ENCODE assay signal across 13 cellular contexts in genomic region chr10:79516806-79517205, GRCh38. TPM values are rescaled to one million over a fixed set of nuclear protein-coding genes. Genes with fewer than 3 reads are reported as not detected.
A peak's percentile ranks its signal among the peaks of the same experiment; 100 is the strongest.
DNase-seq lines count a peak whose midpoint lies in the region; ATAC-seq and TF ChIP-seq lines count a peak whose summit lies in the region.
"Not testable (repeated sequence)": the region's sequence is repeated elsewhere in the genome, so short reads cannot be mapped to it uniquely, and the experiment has no call there.
"Had no signal": no experiment of that assay in that cellular context is flagged by ENCODE, and none has a peak within 500 bp of the region (broad histone marks: within the 10 kb centered on the region; RNA-seq: fewer than 3 reads in every experiment).

No MANE protein-coding gene starts in this region.

- ATAC-seq in upper lobe of right lung, result peak; percentile 28

- H3K4me2 ChIP-seq in mesenchymal stem cell (ENCODE audit: low read length, poor library complexity, severe bottlenecking), result not testable (repeated sequence)

- H3K18ac ChIP-seq in mesenchymal stem cell (ENCODE audit: low read depth in 1 of 2, low read length in 2 of 2), result not testable (repeated sequence)

- H3K27me3 ChIP-seq in H7 (ENCODE audit: control insufficient read depth, insufficient read depth, low read length); mesenchymal stem cell (ENCODE audit: control insufficient read depth in 1 of 2, insufficient read depth in 1 of 2, low read length in 2 of 2); upper lobe of right lung: not testable (repeated sequence)

- intact Hi-C loops in upper lobe of right lung (cut with DNase I), result not testable (repeated sequence)

- H4K91ac ChIP-seq in mesenchymal stem cell (ENCODE audit: low read length), result not testable (repeated sequence)

- H3K79me1 ChIP-seq in mesenchymal stem cell (replicated peaks; ENCODE audit: low read length, poor library complexity, severe bottlenecking), result not testable (repeated sequence)

- not testable (repeated sequence) for H2AFZ ChIP-seq in mesenchymal stem cell (ENCODE audit: low read depth, low read length)

- H2BK120ac ChIP-seq in mesenchymal stem cell (ENCODE audit: low read depth, low read length), result not testable (repeated sequence)

- in situ Hi-C loops in SK-MEL-5 (cut with HindIII; ENCODE audit: low pct_unique_long_range_greater_than_20kb, low sequenced_read_pairs), result not testable (repeated sequence)

- H3K14ac ChIP-seq in mesenchymal stem cell (ENCODE audit: low read length in 2 of 2), result not testable (repeated sequence)

- not testable (repeated sequence) for H3K36me3 ChIP-seq in H7 (replicated peaks; ENCODE audit: control insufficient read depth, insufficient read depth, low read length); mesenchymal stem cell (ENCODE audit: control insufficient read depth in 1 of 2, insufficient read depth in 2 of 2, low read depth in 1 of 2, low read length in 2 of 2); upper lobe of right lung

- H4K8ac ChIP-seq in mesenchymal stem cell (ENCODE audit: low read length), result not testable (repeated sequence)

- H3K23ac ChIP-seq in mesenchymal stem cell (ENCODE audit: low read length in 2 of 2), result not testable (repeated sequence)

- H2BK15ac ChIP-seq in mesenchymal stem cell (ENCODE audit: low read depth, poor library complexity, severe bottlenecking), result not testable (repeated sequence)

- TF ChIP-seq CTCF in upper lobe of right lung (IDR thresholded peaks at IDR 0.05), result not testable (repeated sequence)

- H2AK5ac ChIP-seq in mesenchymal stem cell (ENCODE audit: low read length, severe bottlenecking), result not testable (repeated sequence)

- H3K9me3 ChIP-seq in mesenchymal stem cell (ENCODE audit: control insufficient read depth, low read length); upper lobe of right lung: not testable (repeated sequence)

- not testable (repeated sequence) for H3K4me3 ChIP-seq in H7 (ENCODE audit: insufficient read depth, low read depth, low read length); mesenchymal stem cell (ENCODE audit: insufficient read depth in 1 of 2, low read depth in 1 of 2, low read length in 2 of 2); upper lobe of right lung

- H2BK12ac ChIP-seq in mesenchymal stem cell (ENCODE audit: low read length in 2 of 2), result not testable (repeated sequence)

- H3K27ac ChIP-seq in mesenchymal stem cell (ENCODE audit: low read length, poor library complexity, severe bottlenecking); upper lobe of right lung: not testable (repeated sequence)

- not testable (repeated sequence) for H3K4ac ChIP-seq in mesenchymal stem cell (ENCODE audit: low read depth in 1 of 2, low read length in 2 of 2)

- WGBS in mesenchymal stem cell, result 38% methylated on average over 2 of the region's 2 CpGs

- DNase-seq in Ammon's horn (ENCODE audit: low spot score), result peak; percentile 14
- peak; percentile 0 for DNase-seq in H7
- DNase-seq in NCI-H2171 treated with DMSO at 0.1 percent for 48 hours (lab: John Stamatoyannopoulos, UW), result peak; percentile 28
- DNase-seq in SK-MEL-5 (ENCODE audit: low read depth, low spot score), result peak; percentile 22
- peak; percentile 24 for DNase-seq in fibroblast of gingiva (ENCODE audit: low read depth)
- DNase-seq in mesenchymal stem cell, result peak; percentile 8
- DNase-seq in upper lobe of right lung, result not testable (repeated sequence)

- H3K9ac ChIP-seq in mesenchymal stem cell (ENCODE audit: low read length), result not testable (repeated sequence)

- H2BK5ac ChIP-seq in mesenchymal stem cell (ENCODE audit: low read depth, low read length, poor library complexity, severe bottlenecking), result not testable (repeated sequence)

- H3K4me1 ChIP-seq in mesenchymal stem cell (ENCODE audit: control insufficient read depth, insufficient read depth, low read depth, low read length); upper lobe of right lung: not testable (repeated sequence)

RNA-seq across cellular contexts. Expression of gene EIF5AL1, which starts 4.5 kb away (rescaled TPM):
- 0.73 and 0.74 TPM in 2 replicates for total RNA-seq in H7 (2014; rRNA removed; shearing (Covaris generic))
- total RNA-seq in SK-MEL-5 (2014; rRNA removed; shearing (Covaris generic)), result 0.58 and 0.59 TPM in 2 replicates
- polyA plus RNA-seq in SK-MEL-5 (2015; cell fraction: cytosol; rRNA removed), result 1.8 and 2.4 TPM in 2 replicates
- polyA plus RNA-seq in SK-MEL-5 (2015; cell fraction: nucleus; rRNA removed), result 0.12 and 0.89 TPM in 2 replicates
- polyA plus RNA-seq in mesenchymal stem cell (2013, experiment 1 of 2), result 0.57 TPM
- 0.70 TPM for polyA plus RNA-seq in mesenchymal stem cell (2013, experiment 2 of 2)
- total RNA-seq in upper lobe of right lung, result 0.14 TPM
- total RNA-seq: CD4-positive, CD25-positive, alpha-beta regulatory T cell had no signal

RNA-seq across cellular contexts. Expression of gene SFTPA2, which starts 43.4 kb away (rescaled TPM):
- not detected in 2 replicates for total RNA-seq in H7 (2014; rRNA removed; shearing (Covaris generic))
- not detected in 2 replicates for total RNA-seq in SK-MEL-5 (2014; rRNA removed; shearing (Covaris generic))
- polyA plus RNA-seq in SK-MEL-5 (2015; cell fraction: cytosol; rRNA removed), result not detected in 2 replicates
- not detected in 2 replicates for polyA plus RNA-seq in SK-MEL-5 (2015; cell fraction: nucleus; rRNA removed)
- polyA plus RNA-seq in mesenchymal stem cell (2013, experiment 1 of 2), result not detected
- polyA plus RNA-seq in mesenchymal stem cell (2013, experiment 2 of 2), result 0.01 TPM
- 13,814 TPM for total RNA-seq in upper lobe of right lung
- total RNA-seq: A673; CD4-positive, CD25-positive, alpha-beta regulatory T cell; CD8-positive, alpha-beta memory T cell; H9; HepG2 had no signal
- polyA plus RNA-seq: AG04450; CD4-positive, CD25-positive, alpha-beta regulatory T cell; CD8-positive, alpha-beta memory T cell had no signal

Comparison
In these comparisons a context has a peak if more than half of its experiments do, and no peak if none do; other contexts are left out.
1. RNA of gene SFTPA2, which starts 43.4 kb away (total RNA-seq): 13,814 TPM in upper lobe of right lung (single experiment); not detected in H7 and not detected in SK-MEL-5; every median in the first group is over 1,000 times any median in the second.